8 cellular contexts compared by ENCODE assay signal in genomic region chr4:101730291-101731117, GRCh38.
A peak's percentile ranks its signal among the peaks of the same experiment; 100 is the strongest.
DNase-seq lines count a peak whose midpoint lies in the region; ATAC-seq and TF ChIP-seq lines count a peak whose summit lies in the region.

No MANE protein-coding gene starts in this region.

- peak; percentile 64 for TF ChIP-seq CTCF in AG04449 (IDR thresholded peaks at IDR 0.05; ENCODE audit: insufficient read depth, low read length, missing control alignments)
- TF ChIP-seq CTCF in WTC11 (IDR thresholded peaks at IDR 0.05): peak; percentile 56
- peak; percentile 82 for TF ChIP-seq CTCF in choroid plexus epithelial cell (conservative IDR thresholded peaks at IDR 0.05; ENCODE audit: low read depth, low read length)
- peak; percentile 68 to 74 (median 71) for TF ChIP-seq CTCF in right lobe of liver (IDR thresholded peaks at IDR 0.05)

- no peaks in the 10 kb centered on the region for H3K27me3 Mint-ChIP-seq in WTC11 (ENCODE audit: low read depth)

- no peaks in the 10 kb centered on the region for H3K4me1 ChIP-seq in right lobe of liver

- CTCF ChIA-PET in AG04449 (lab: Yijun Ruan, JAX): interaction anchor here (0.6 to 2.8 kb wide), 23 partner anchors 13 to 1637 kb away, joined by 3 to 31 read pairs (median 3); partner anchors contain the start of gene PPP3CA
- CTCF ChIA-PET in WTC11 (lab: Charles Lee): interaction anchor here (0.9 to 1.6 kb wide), 4 partner anchors 133 to 627 kb away, joined by 3 to 4 read pairs (median 3); no protein-coding TSS in a partner anchor

- no peaks in the 10 kb centered on the region for H3K9me3 Mint-ChIP-seq in WTC11

- no peak overlapping the region for H3K27ac Mint-ChIP-seq in WTC11

- H3K4me3 ChIP-seq in AG04449 (ENCODE audit: low read depth, low read length): no peak overlapping the region
- no peak overlapping the region for H3K4me3 ChIP-seq in choroid plexus epithelial cell (ENCODE audit: low read depth, low read length)
- H3K4me3 ChIP-seq in right lobe of liver: no peak overlapping the region

- TF ChIP-seq POLR2A in right lobe of liver (IDR thresholded peaks at IDR 0.05): no peak

- intact Hi-C loops in right lobe of liver (cut with DNase I): no loop called here

- H3K9me3 ChIP-seq in right lobe of liver: no peaks in the 10 kb centered on the region

- no peaks in the 10 kb centered on the region for H3K27me3 ChIP-seq in right lobe of liver

- ATAC-seq in GM18502 (IDR thresholded peaks at IDR 0.05; ENCODE audit: poor library complexity, unreplicated experiment): peak; percentile 98
- peak; percentile 98 for ATAC-seq in HG02938 (IDR thresholded peaks at IDR 0.05; ENCODE audit: unreplicated experiment)
- peak; percentile 96 for ATAC-seq in WTC11
- ATAC-seq in right lobe of liver: peak; percentile 98 to 100 (median 99)

- no peaks in the 10 kb centered on the region for H3K36me3 Mint-ChIP-seq in WTC11

- no peak overlapping the region for H3K27ac ChIP-seq in right lobe of liver

- DNase-seq in AG04449 (ENCODE audit: low read depth, low spot score) (peak; percentile 21), NCI-H2081 (lab: John Stamatoyannopoulos, UW) (peak; percentile 43 to 68), WTC11 (ENCODE audit: low spot score) (peak; percentile 69), choroid plexus epithelial cell (ENCODE audit: low read depth) (peak; percentile 88), right lobe of liver (peak; percentile 48 to 62 (median 57))
- DNase-seq in stimulated activated CD8-positive, alpha-beta memory T cell treated with anti-CD3 and anti-CD28 coated beads, Interleukin-15, amount 100 ng/mL, for 1 hour (ENCODE audit: low read depth): peak; percentile 6

- WGBS in right lobe of liver (ENCODE audit: insufficient coverage, low coverage, low lambda C conversion rate, missing lambda C conversion rate): 14% methylated on average over 3 of the region's 4 CpGs

- H3K4me3 Mint-ChIP-seq in WTC11: no peak overlapping the region

- POLR2A ChIA-PET in AG04449 (lab: Yijun Ruan, JAX): no interaction called here
- POLR2A ChIA-PET in WTC11 (lab: Charles Lee): no interaction called here

- no peaks in the 10 kb centered on the region for H3K4me1 Mint-ChIP-seq in WTC11

- no peaks in the 10 kb centered on the region for H3K36me3 ChIP-seq in right lobe of liver

TF ChIP-seq in WTC11, 78 proteins besides CTCF, POLR2A, EP300 and RAD21:
- TF ChIP-seq USF1 (CRISPR knock-in tag; IDR thresholded peaks at IDR 0.05): peak; percentile 32; the same call in 1 of the 2 replicates
- TF ChIP-seq PRDM15 (CRISPR knock-in tag; IDR thresholded peaks at IDR 0.05): no peak
- TF ChIP-seq MAX (CRISPR knock-in tag; IDR thresholded peaks at IDR 0.05): peak; percentile 63
- TF ChIP-seq USF2 (CRISPR knock-in tag; IDR thresholded peaks at IDR 0.05): peak; percentile 66

Comparison
In these comparisons a context has a peak if more than half of its experiments do, and no peak if none do; other contexts are left out.
1. DNase-seq: peak in every context shown above with its lines; median percentile 88 in choroid plexus epithelial cell; 69 in WTC11; 57 in right lobe of liver; 56 in NCI-H2081; 21 in AG04449; 6 in stimulated activated CD8-positive, alpha-beta memory T cell treated with anti-CD3 and anti-CD28 coated beads, Interleukin-15, amount 100 ng/mL, for 1 hour.